11 cellular contexts compared by ENCODE assay signal in genomic region chr13:44768775-44769578, GRCh38.
DNase-seq lines count a peak whose midpoint lies in the region; ATAC-seq and TF ChIP-seq lines count a peak whose summit lies in the region.
"Had no signal": no experiment of that assay in that cellular context is flagged by ENCODE, and none has a peak within 500 bp of the region (broad histone marks: within the 10 kb centered on the region; RNA-seq: fewer than 3 reads in every experiment).

No MANE protein-coding gene starts in this region.

- no peaks in the 10 kb centered on the region for H3K27me3 ChIP-seq in Loucy (ENCODE audit: insufficient read depth, low read length, poor library complexity, severe bottlenecking)

- peak overlapping the region; percentile 61 for H3K4me2 ChIP-seq in Loucy (ENCODE audit: low read depth, low read length, poor library complexity, severe bottlenecking)

- ATAC-seq in activated naive CD8-positive, alpha-beta T cell treated with anti-CD3 and anti-CD28 coated beads, Interleukin-2, amount 50 U/mL, for 24 hours, result peak; percentile 77

- H3K9me2 ChIP-seq in Loucy (replicated peaks; ENCODE audit: low read depth, low read length), result no peaks in the 10 kb centered on the region

- H3K4me1 Mint-ChIP-seq in activated naive CD8-positive, alpha-beta T cell treated with anti-CD3 and anti-CD28 coated beads, Interleukin-2, amount 50 U/mL, for 24 hours, result peaks cover 35% of the 10 kb centered on the region

- H3K4me3 ChIP-seq in Loucy (ENCODE audit: low read length, poor library complexity, severe bottlenecking), result peak overlapping the region; percentile 8

- H3K27ac Mint-ChIP-seq in activated naive CD8-positive, alpha-beta T cell treated with anti-CD3 and anti-CD28 coated beads, Interleukin-2, amount 50 U/mL, for 24 hours, result peak overlapping the region; percentile 85

- H3K36me3 Mint-ChIP-seq in activated naive CD8-positive, alpha-beta T cell treated with anti-CD3 and anti-CD28 coated beads, Interleukin-2, amount 50 U/mL, for 24 hours (ENCODE audit: low read depth), result no peaks in the 10 kb centered on the region

- no peak for TF ChIP-seq CTCF in Loucy (conservative IDR thresholded peaks at IDR 0.05; ENCODE audit: low read length)

- H3K4me1 ChIP-seq in Loucy (ENCODE audit: insufficient read depth, low read length, poor library complexity, severe bottlenecking), result peaks cover 44% of the 10 kb centered on the region

- no peaks in the 10 kb centered on the region for H3K9me3 Mint-ChIP-seq in activated naive CD8-positive, alpha-beta T cell treated with anti-CD3 and anti-CD28 coated beads, Interleukin-2, amount 50 U/mL, for 24 hours

- 0 out of 2 replicates have a peak overlapping the region, but pooled peaks have one; percentile 14 for H2AFZ ChIP-seq in Loucy (ENCODE audit: low read length)

- H3K79me2 ChIP-seq in Loucy (ENCODE audit: insufficient read depth, low read length), result no peaks in the 10 kb centered on the region

- H3K9me3 ChIP-seq in Loucy (ENCODE audit: insufficient read depth, low read depth, low read length), result no peaks in the 10 kb centered on the region

- DNase-seq in GDM1 (lab: John Stamatoyannopoulos, UW) (peak; percentile 36), COLO668 (lab: John Stamatoyannopoulos, UW; ENCODE audit: unreplicated experiment) (no peak), 8988T (no peak), NCI-H1105 (lab: John Stamatoyannopoulos, UW) (no peak)
- peak; percentile 48 for DNase-seq in activated naive CD8-positive, alpha-beta T cell treated with anti-CD3 and anti-CD28 coated beads, Interleukin-2, amount 50 U/mL, for 24 hours
- DNase-seq in stimulated activated CD4-positive, alpha-beta T cell treated with anti-CD3 and anti-CD28 coated beads, Interleukin-15, amount 100 ng/mL, for 48 hours (ENCODE audit: low read depth in 2 of 2), result peak; percentile 15 to 36
- DNase-seq in effector CD8-positive, alpha-beta T cell (lab: John Stamatoyannopoulos, UW), result no peak
- DNase-seq: cortex of kidney, HCEC 1CT, NCI-H1694 had no signal

- H3K4me3 Mint-ChIP-seq in activated naive CD8-positive, alpha-beta T cell treated with anti-CD3 and anti-CD28 coated beads, Interleukin-2, amount 50 U/mL, for 24 hours, result peak overlapping the region; percentile 35

- no peaks in the 10 kb centered on the region for H4K20me1 ChIP-seq in Loucy (ENCODE audit: insufficient read depth, low read length, poor library complexity, severe bottlenecking)

- peaks cover 3% of the 10 kb centered on the region for H3K27me3 Mint-ChIP-seq in activated naive CD8-positive, alpha-beta T cell treated with anti-CD3 and anti-CD28 coated beads, Interleukin-2, amount 50 U/mL, for 24 hours

- H3K36me3 ChIP-seq in Loucy (ENCODE audit: insufficient read depth, low read length), result no peaks in the 10 kb centered on the region

- no peak overlapping the region for H3K9ac ChIP-seq in Loucy (ENCODE audit: low read depth, low read length, poor library complexity, severe bottlenecking)

- no peaks in the 10 kb centered on the region for H3F3A ChIP-seq in Loucy (ENCODE audit: low read depth)

Comparison
In these comparisons a context has a peak if more than half of its experiments do, and no peak if none do; other contexts are left out.
1. DNase-seq: peak in GDM1 (single experiment), activated naive CD8-positive, alpha-beta T cell treated with anti-CD3 and anti-CD28 coated beads, Interleukin-2, amount 50 U/mL, for 24 hours (single experiment) and stimulated activated CD4-positive, alpha-beta T cell treated with anti-CD3 and anti-CD28 coated beads, Interleukin-15, amount 100 ng/mL, for 48 hours (2 of 2); none in COLO668 (single experiment), effector CD8-positive, alpha-beta T cell (single experiment), 8988T (single experiment) and NCI-H1105 (single experiment).